24 cellular contexts compared by ENCODE assay signal in genomic region chr2:43043471-43043870, GRCh38.
DNase-seq lines count a peak whose midpoint lies in the region; ATAC-seq and TF ChIP-seq lines count a peak whose summit lies in the region.
"Had no signal": no experiment of that assay in that cellular context is flagged by ENCODE, and none has a peak within 500 bp of the region (broad histone marks: within the 10 kb centered on the region; RNA-seq: fewer than 3 reads in every experiment).

No MANE protein-coding gene starts in this region.

- H3K79me1 ChIP-seq in trophoblast cell (ENCODE audit: low read length): peaks cover 62% of the 10 kb centered on the region

- H3K4me2 ChIP-seq in trophoblast cell (ENCODE audit: low read length): no peak overlapping the region
- H3K4me2 ChIP-seq: BLaER1 treated with 17β-estradiol and CSF1 and Interleukin-3, amounts not matched to agents 10 nM and 100 nM had no signal

- H4K91ac ChIP-seq in trophoblast cell (ENCODE audit: low read depth, low read length): peak overlapping the region; percentile 86

- intact Hi-C loops in Right ventricle myocardium inferior (cut with DNase I) (no loop called here), cardiac septum (cut with DNase I) (no loop called here), uterus (cut with DNase I; ENCODE audit: low total_unique reads) (no loop called here)

- 90 to 95% methylated on average over 7 to 9 of the region's 9 CpGs for WGBS in endodermal cell (ENCODE audit: insufficient coverage in 1 of 2, insufficient read length in 1 of 2), 2 experiments
- WGBS in trophoblast cell (ENCODE audit: extremely low coverage, insufficient coverage, insufficient read length): no CpG with 5 or more reads among the region's 9 CpGs

- peak overlapping the region; percentile 1 for H2AFZ ChIP-seq in trophoblast cell (ENCODE audit: insufficient read depth, low read length, poor library complexity)

- H2BK120ac ChIP-seq in trophoblast cell (ENCODE audit: insufficient read depth, low read length, poor library complexity): peak overlapping the region; percentile 71

- H3K27ac ChIP-seq in endodermal cell (ENCODE audit: low read depth, low read length) (peak overlapping the region; percentile 16), trophoblast cell (ENCODE audit: low read depth, low read length) (peak overlapping the region; percentile 70), uterus (peak overlapping the region; percentile 78 to 84)
- H3K27ac ChIP-seq: BLaER1 treated with 17β-estradiol and CSF1 and Interleukin-3, amounts not matched to agents 10 nM and 100 nM had no signal

- DNase-seq in Right ventricle myocardium inferior (ENCODE audit: missing footprints) (peak; percentile 6), cardiac septum (ENCODE audit: low spot score) (no peak), endodermal cell (no peak), trophoblast cell (no peak), uterus (peak in 1 of 2 donors; percentile 15), activated gamma-delta T cell treated with Interleukin-2 at 50 U/mL for 16 hours (no peak)
- DNase-seq: activated CD4-positive, alpha-beta T cell treated with anti-CD3 and anti-CD28 coated beads, Interleukin-2, amount 50 U/mL, for 48 hours; activated naive CD4-positive, alpha-beta T cell; activated T-cell treated with anti-CD3 and anti-CD28 coated beads for 4 hours; effector memory CD4-positive, alpha-beta T cell; esophagus squamous epithelium; H9; NCI-H1694 treated with DMSO at 0.1 percent for 48 hours; NCI-H2227 treated with DMSO at 0.1 percent for 48 hours; NCI-H82; nucleus accumbens; OCI-M1; right cardiac atrium; stimulated activated naive B cell treated with anti-CD40 and anti-IgM and Interleukin-4, amounts not matched to agents 10 μg/mL and 1 μg/mL and 100 μg/mL, for 72 hours had no signal

- H3K27me3 Mint-ChIP-seq in endodermal cell (ENCODE audit: insufficient read depth): no peaks in the 10 kb centered on the region

- no peak overlapping the region for H3K27ac Mint-ChIP-seq in endodermal cell
- H3K27ac Mint-ChIP-seq: stimulated activated naive B cell treated with anti-CD40 and anti-IgM and Interleukin-4, amounts not matched to agents 10 μg/mL and 1 μg/mL and 100 μg/mL, for 72 hours had no signal

- H3K9ac ChIP-seq in endodermal cell (ENCODE audit: extremely low read depth, low read length, poor library complexity, severe bottlenecking) (no peak overlapping the region), trophoblast cell (ENCODE audit: low read length) (no peak overlapping the region)
- H3K9ac ChIP-seq: BLaER1 treated with 17β-estradiol and CSF1 and Interleukin-3, amounts not matched to agents 10 nM and 100 nM had no signal

- peak overlapping the region; percentile 88 for H2BK12ac ChIP-seq in trophoblast cell (ENCODE audit: low read length)

- H3K4me1 ChIP-seq in endodermal cell (ENCODE audit: control insufficient read depth, insufficient read depth, low read length) (peaks cover 2% of the 10 kb centered on the region), trophoblast cell (ENCODE audit: control insufficient read depth in 1 of 2, insufficient read depth in 2 of 2, low read length in 2 of 2) (peaks cover 55 to 63% of the 10 kb centered on the region in 2 experiments), uterus (peaks cover 0 to 19% of the 10 kb centered on the region in 2 donors)

- peak overlapping the region; percentile 72 for H3K14ac ChIP-seq in trophoblast cell (ENCODE audit: low read length)

- no peaks in the 10 kb centered on the region for H3K9me3 ChIP-seq in endodermal cell (ENCODE audit: control insufficient read depth, low read length)
- H3K9me3 ChIP-seq in trophoblast cell (ENCODE audit: insufficient read depth, low read depth, low read length): peaks cover 2% of the 10 kb centered on the region
- no peaks in the 10 kb centered on the region for H3K9me3 ChIP-seq in uterus
- H3K9me3 ChIP-seq: BLaER1 treated with 17β-estradiol and CSF1 and Interleukin-3, amounts not matched to agents 10 nM and 100 nM; esophagus squamous epithelium; mucosa of descending colon; SJSA1 had no signal

- TF ChIP-seq POLR2A in uterus (IDR thresholded peaks at IDR 0.05): no peak

- peak overlapping the region; percentile 23 for H3K4ac ChIP-seq in trophoblast cell (ENCODE audit: low read depth, low read length)

- H3K9me3 Mint-ChIP-seq in endodermal cell: no peaks in the 10 kb centered on the region
- H3K9me3 Mint-ChIP-seq: H9; stimulated activated naive B cell treated with anti-CD40 and anti-IgM and Interleukin-4, amounts not matched to agents 10 μg/mL and 1 μg/mL and 100 μg/mL, for 72 hours had no signal

- peak overlapping the region; percentile 27 for H3K18ac ChIP-seq in trophoblast cell (ENCODE audit: low read length)

- H3K27me3 ChIP-seq in endodermal cell (ENCODE audit: control insufficient read depth, insufficient read depth, low read length, poor library complexity, severe bottlenecking) (no peaks in the 10 kb centered on the region), trophoblast cell (ENCODE audit: insufficient read depth, low read length) (no peaks in the 10 kb centered on the region), uterus (no peaks in the 10 kb centered on the region)
- H3K27me3 ChIP-seq: esophagus squamous epithelium, SJSA1 had no signal

- peak overlapping the region; percentile 50 for H2BK5ac ChIP-seq in trophoblast cell (ENCODE audit: low read depth, low read length, poor library complexity)

- H3K4me1 Mint-ChIP-seq in endodermal cell: peaks cover 20% of the 10 kb centered on the region

- no peak overlapping the region for H4K12ac ChIP-seq in trophoblast cell (ENCODE audit: low read depth, low read length)

- no peak overlapping the region for H3K23ac ChIP-seq in trophoblast cell (ENCODE audit: low read length)

- no peak overlapping the region for H3K4me3 ChIP-seq in endodermal cell (ENCODE audit: low read length)
- H3K4me3 ChIP-seq in trophoblast cell (ENCODE audit: low read depth, low read length): no peak overlapping the region
- H3K4me3 ChIP-seq in uterus: no peak overlapping the region
- H3K4me3 ChIP-seq: BLaER1 treated with 17β-estradiol and CSF1 and Interleukin-3, amounts not matched to agents 10 nM and 100 nM; esophagus squamous epithelium; mucosa of descending colon; SJSA1 had no signal

- no peaks in the 10 kb centered on the region for H3K36me3 ChIP-seq in endodermal cell (ENCODE audit: control insufficient read depth, insufficient read depth, low read length)
- no peaks in the 10 kb centered on the region for H3K36me3 ChIP-seq in trophoblast cell (ENCODE audit: control insufficient read depth in 1 of 2, insufficient read depth in 2 of 2, low read length in 2 of 2)
- H3K36me3 ChIP-seq in uterus: no peaks in the 10 kb centered on the region
- H3K36me3 ChIP-seq: BLaER1 treated with 17β-estradiol and CSF1 and Interleukin-3, amounts not matched to agents 10 nM and 100 nM; esophagus squamous epithelium; SJSA1 had no signal

- ATAC-seq in Right ventricle myocardium inferior (no peak), GM19023 (IDR thresholded peaks at IDR 0.05; ENCODE audit: unreplicated experiment) (no peak), HG03135 (IDR thresholded peaks at IDR 0.05; ENCODE audit: unreplicated experiment) (no peak)
- ATAC-seq: mucosa of descending colon; right cardiac atrium; stimulated activated naive B cell treated with anti-CD40 and anti-IgM and Interleukin-4, amounts not matched to agents 10 μg/mL and 1 μg/mL and 100 μg/mL, for 72 hours had no signal

- no peaks in the 10 kb centered on the region for H3K36me3 Mint-ChIP-seq in endodermal cell (ENCODE audit: low read depth)
- H3K36me3 Mint-ChIP-seq: stimulated activated naive B cell treated with anti-CD40 and anti-IgM and Interleukin-4, amounts not matched to agents 10 μg/mL and 1 μg/mL and 100 μg/mL, for 72 hours had no signal

- H4K8ac ChIP-seq in trophoblast cell (ENCODE audit: low read depth, low read length): peak overlapping the region; percentile 12

- H3K4me3 Mint-ChIP-seq in endodermal cell: no peak overlapping the region
- H3K4me3 Mint-ChIP-seq: H9; stimulated activated naive B cell treated with anti-CD40 and anti-IgM and Interleukin-4, amounts not matched to agents 10 μg/mL and 1 μg/mL and 100 μg/mL, for 72 hours had no signal

- TF ChIP-seq CTCF in endodermal cell (conservative IDR thresholded peaks at IDR 0.05) (no peak), uterus (IDR thresholded peaks at IDR 0.05) (no peak)

- peak overlapping the region; percentile 70 for H2AK5ac ChIP-seq in trophoblast cell (ENCODE audit: low read length)

- peaks cover 13% of the 10 kb centered on the region for H3K79me2 ChIP-seq in trophoblast cell (ENCODE audit: control insufficient read depth, insufficient read depth, low read length, poor library complexity)

Comparison
In these comparisons a context has a peak if more than half of its experiments do, and no peak if none do; other contexts are left out.
1. H3K27ac ChIP-seq: peak in every context shown above with its lines; median percentile 81 in uterus; 70 in trophoblast cell; 16 in endodermal cell.